Comparison of ENCODE assay signal across 23 cellular contexts in genomic region chr9:98330831-98331230, GRCh38.
A peak's percentile ranks its signal among the peaks of the same experiment; 100 is the strongest.
DNase-seq lines count a peak whose midpoint lies in the region; ATAC-seq and TF ChIP-seq lines count a peak whose summit lies in the region.
"Had no signal": no experiment of that assay in that cellular context is flagged by ENCODE, and none has a peak within 500 bp of the region (broad histone marks: within the 10 kb centered on the region; RNA-seq: fewer than 3 reads in every experiment).

No MANE protein-coding gene starts in this region.

- no peaks in the 10 kb centered on the region for H4K20me1 ChIP-seq in PC-9 (ENCODE audit: insufficient read depth)

- H3F3A ChIP-seq in PC-9 (ENCODE audit: insufficient read depth, low read depth) = no peaks in the 10 kb centered on the region; the same call in 1 of the 2 replicates

- intact Hi-C loops in PC-9 (cut with micrococcal nuclease; ENCODE audit: unreplicated experiment) = loop anchor here (5.0 kb wide), 2 partner anchors 46 to 151 kb away; no protein-coding TSS in a partner anchor

- no TSS peak for BruUV-seq in PC-9 (replicated peaks; lab: Mats Ljungman, UMichigan)

- no peak for ATAC-seq in activated CD8-positive, alpha-beta memory T cell treated with anti-CD3 and anti-CD28 coated beads, Interleukin-2, amount 10 ng/mL, durations not matched to agents 7 days and 5 days
- no peak for ATAC-seq in GM19328 (IDR thresholded peaks at IDR 0.05; ENCODE audit: unreplicated experiment)
- ATAC-seq: HCT116; left lung; natural killer cell; stimulated activated naive CD8-positive, alpha-beta T cell treated with anti-CD3 and anti-CD28 coated beads, Interleukin-15, amount 100 ng/mL, for 72 hours had no signal

- H3K4me1 Mint-ChIP-seq in activated CD8-positive, alpha-beta memory T cell treated with anti-CD3 and anti-CD28 coated beads, Interleukin-2, amount 10 ng/mL, durations not matched to agents 7 days and 5 days = no peaks in the 10 kb centered on the region
- H3K4me1 Mint-ChIP-seq: activated CD4-positive, alpha-beta memory T cell treated with anti-CD3 and anti-CD28 coated beads, Interleukin-2, amount 10 ng/mL, durations not matched to agents 7 days and 5 days; mesothelial cell of epicardium; natural killer cell; stimulated activated naive CD8-positive, alpha-beta T cell treated with anti-CD3 and anti-CD28 coated beads, Interleukin-15, amount 100 ng/mL, for 72 hours had no signal

- no peaks in the 10 kb centered on the region for H3K79me2 ChIP-seq in PC-9 (ENCODE audit: low read depth)

- no peak overlapping the region for H3K27ac ChIP-seq in PC-9
- H3K27ac ChIP-seq: 22Rv1, KMS-11, ovary, tibial artery had no signal

- H3K27me3 ChIP-seq in PC-9 (ENCODE audit: insufficient read depth, low read depth) = no peaks in the 10 kb centered on the region
- H3K27me3 ChIP-seq: left lung, ovary had no signal

- peaks cover 15% of the 10 kb centered on the region for H3K4me1 ChIP-seq in PC-9 (replicated peaks; ENCODE audit: insufficient read depth)
- H3K4me1 ChIP-seq: left lung had no signal

- TF ChIP-seq CTCF in PC-9 (conservative IDR thresholded peaks at IDR 0.05) = no peak

- peak; percentile 2 for DNase-seq in activated CD8-positive, alpha-beta memory T cell treated with anti-CD3 and anti-CD28 coated beads, Interleukin-2, amount 10 ng/mL, durations not matched to agents 7 days and 5 days
- no peak for DNase-seq in activated CD8-positive, alpha-beta memory T cell treated with anti-CD3 and anti-CD28 coated beads, Interleukin-2, amount 50 U/mL, for 4 hours
- peak; percentile 39 for DNase-seq in amniotic stem cell (lab: John Stamatoyannopoulos, UW)
- DNase-seq in fibroblast of peridontal ligament (ENCODE audit: extremely low read depth) = peak; percentile 87
- DNase-seq in NK-92 treated with Interleukin-12 subunit alpha and Interleukin-12 subunit beta, amount 100 ng/mL, for 24 hours (lab: John Stamatoyannopoulos, UW) = no peak
- DNase-seq in PC-9 = no peak
- DNase-seq in OCI-M2 (lab: John Stamatoyannopoulos, UW; ENCODE audit: unreplicated experiment) = no peak
- DNase-seq: activated CD4-positive, alpha-beta memory T cell treated with anti-CD3 and anti-CD28 coated beads, Interleukin-2, amount 10 ng/mL, durations not matched to agents 7 days and 5 days; central memory CD4-positive, alpha-beta T cell; left lung; MV-4-11; natural killer cell; NCI-H1694 treated with DMSO at 0.1 percent for 48 hours; NCI-H526; ovary; stimulated activated naive CD8-positive, alpha-beta T cell treated with anti-CD3 and anti-CD28 coated beads, Interleukin-15, amount 100 ng/mL, for 72 hours; SW 1271; tibial artery had no signal

- no peaks in the 10 kb centered on the region for H3K9me3 Mint-ChIP-seq in activated CD8-positive, alpha-beta memory T cell treated with anti-CD3 and anti-CD28 coated beads, Interleukin-2, amount 10 ng/mL, durations not matched to agents 7 days and 5 days (ENCODE audit: low read depth)
- H3K9me3 Mint-ChIP-seq: activated CD4-positive, alpha-beta memory T cell treated with anti-CD3 and anti-CD28 coated beads, Interleukin-2, amount 10 ng/mL, durations not matched to agents 7 days and 5 days; mesothelial cell of epicardium; natural killer cell; stimulated activated naive CD8-positive, alpha-beta T cell treated with anti-CD3 and anti-CD28 coated beads, Interleukin-15, amount 100 ng/mL, for 72 hours had no signal

- no peak overlapping the region for H3K4me3 Mint-ChIP-seq in activated CD8-positive, alpha-beta memory T cell treated with anti-CD3 and anti-CD28 coated beads, Interleukin-2, amount 10 ng/mL, durations not matched to agents 7 days and 5 days
- H3K4me3 Mint-ChIP-seq: activated CD4-positive, alpha-beta memory T cell treated with anti-CD3 and anti-CD28 coated beads, Interleukin-2, amount 10 ng/mL, durations not matched to agents 7 days and 5 days; mesothelial cell of epicardium; natural killer cell; stimulated activated naive CD8-positive, alpha-beta T cell treated with anti-CD3 and anti-CD28 coated beads, Interleukin-15, amount 100 ng/mL, for 72 hours had no signal

- H3K9me3 ChIP-seq in PC-9 (ENCODE audit: insufficient read depth, low read depth) = no peaks in the 10 kb centered on the region
- H3K9me3 ChIP-seq: left lung, ovary, tibial artery had no signal

- no peak overlapping the region for H2AFZ ChIP-seq in PC-9

- H3K27ac Mint-ChIP-seq in activated CD8-positive, alpha-beta memory T cell treated with anti-CD3 and anti-CD28 coated beads, Interleukin-2, amount 10 ng/mL, durations not matched to agents 7 days and 5 days = no peak overlapping the region
- H3K27ac Mint-ChIP-seq: activated CD4-positive, alpha-beta memory T cell treated with anti-CD3 and anti-CD28 coated beads, Interleukin-2, amount 10 ng/mL, durations not matched to agents 7 days and 5 days; mesothelial cell of epicardium; natural killer cell; stimulated activated naive CD8-positive, alpha-beta T cell treated with anti-CD3 and anti-CD28 coated beads, Interleukin-15, amount 100 ng/mL, for 72 hours had no signal

- H3K4me3 ChIP-seq in PC-9 = no peak overlapping the region
- H3K4me3 ChIP-seq: left lung, ovary, tibial artery had no signal

- H3K36me3 ChIP-seq in PC-9 (ENCODE audit: low read depth) = no peaks in the 10 kb centered on the region
- H3K36me3 ChIP-seq: left lung, ovary, tibial artery had no signal

- H3K4me2 ChIP-seq in PC-9 = no peak overlapping the region
- H3K4me2 ChIP-seq: KMS-11 had no signal

- H3K36me3 Mint-ChIP-seq in activated CD8-positive, alpha-beta memory T cell treated with anti-CD3 and anti-CD28 coated beads, Interleukin-2, amount 10 ng/mL, durations not matched to agents 7 days and 5 days = no peaks in the 10 kb centered on the region
- H3K36me3 Mint-ChIP-seq: mesothelial cell of epicardium, natural killer cell had no signal

- H3K9me2 ChIP-seq in PC-9 (ENCODE audit: insufficient read depth) = no peaks in the 10 kb centered on the region

- peaks cover 29% of the 10 kb centered on the region for H3K27me3 Mint-ChIP-seq in activated CD8-positive, alpha-beta memory T cell treated with anti-CD3 and anti-CD28 coated beads, Interleukin-2, amount 10 ng/mL, durations not matched to agents 7 days and 5 days
- H3K27me3 Mint-ChIP-seq: stimulated activated naive CD8-positive, alpha-beta T cell treated with anti-CD3 and anti-CD28 coated beads, Interleukin-15, amount 100 ng/mL, for 72 hours had no signal

- CTCF ChIA-PET in activated CD8-positive, alpha-beta memory T cell treated with anti-CD3 and anti-CD28 coated beads, Interleukin-2, amount 10 ng/mL, durations not matched to agents 7 days and 5 days (lab: Charles Lee) = interaction anchor here (0.7 to 0.9 kb wide), 2 partner anchors 16 to 517 kb away, joined by 3 to 4 read pairs; no protein-coding TSS in a partner anchor
- CTCF ChIA-PET in PC-9 (lab: Charles Lee) = interaction anchor here (0.6 kb wide), 1 partner anchor 190 kb away, joined by 11 read pairs; no protein-coding TSS in a partner anchor

- POLR2A ChIA-PET in PC-9 (lab: Charles Lee; ENCODE audit: unreplicated experiment) = no interaction called here

Comparison
In these comparisons a context has a peak if more than half of its experiments do, and no peak if none do; other contexts are left out.
1. DNase-seq: peak in activated CD8-positive, alpha-beta memory T cell treated with anti-CD3 and anti-CD28 coated beads, Interleukin-2, amount 10 ng/mL, durations not matched to agents 7 days and 5 days (single experiment), amniotic stem cell (single experiment) and fibroblast of peridontal ligament (single experiment); none in activated CD8-positive, alpha-beta memory T cell treated with anti-CD3 and anti-CD28 coated beads, Interleukin-2, amount 50 U/mL, for 4 hours (single experiment), NK-92 treated with Interleukin-12 subunit alpha and Interleukin-12 subunit beta, amount 100 ng/mL, for 24 hours (single experiment), PC-9 (0 of 2) and OCI-M2 (single experiment).